1 cellular context compared by ENCODE assay signal in genomic region chr14:36177489-36177888, GRCh38.
TF ChIP-seq lines count a peak whose summit lies in the region.

No MANE protein-coding gene starts in this region.

TF ChIP-seq in GM23338, 12 proteins besides CTCF, POLR2A, EP300 and RAD21 (continued from another document):
- TF ChIP-seq, protein P1, sequence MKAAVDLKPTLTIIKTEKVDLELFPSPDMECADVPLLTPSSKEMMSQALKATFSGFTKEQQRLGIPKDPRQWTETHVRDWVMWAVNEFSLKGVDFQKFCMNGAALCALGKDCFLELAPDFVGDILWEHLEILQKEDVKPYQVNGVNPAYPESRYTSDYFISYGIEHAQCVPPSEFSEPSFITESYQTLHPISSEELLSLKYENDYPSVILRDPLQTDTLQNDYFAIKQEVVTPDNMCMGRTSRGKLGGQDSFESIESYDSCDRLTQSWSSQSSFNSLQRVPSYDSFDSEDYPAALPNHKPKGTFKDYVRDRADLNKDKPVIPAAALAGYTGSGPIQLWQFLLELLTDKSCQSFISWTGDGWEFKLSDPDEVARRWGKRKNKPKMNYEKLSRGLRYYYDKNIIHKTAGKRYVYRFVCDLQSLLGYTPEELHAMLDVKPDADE (IDR thresholded peaks at IDR 0.05), result no peak
- TF ChIP-seq NANOG (IDR thresholded peaks at IDR 0.05; ENCODE audit: borderline replicate concordance) (no peak), ZNF331 (CRISPR knock-in tag; IDR thresholded peaks at IDR 0.05; ENCODE audit: low read depth) (no peak), JUNB (IDR thresholded peaks at IDR 0.05; ENCODE audit: unreplicated experiment) (no peak), EZH2phosphoT487 (IDR thresholded peaks at IDR 0.05; ENCODE audit: unreplicated experiment) (no peak)
